ENCODE assay signal across 1 cellular context in the genomic region with DNA sequence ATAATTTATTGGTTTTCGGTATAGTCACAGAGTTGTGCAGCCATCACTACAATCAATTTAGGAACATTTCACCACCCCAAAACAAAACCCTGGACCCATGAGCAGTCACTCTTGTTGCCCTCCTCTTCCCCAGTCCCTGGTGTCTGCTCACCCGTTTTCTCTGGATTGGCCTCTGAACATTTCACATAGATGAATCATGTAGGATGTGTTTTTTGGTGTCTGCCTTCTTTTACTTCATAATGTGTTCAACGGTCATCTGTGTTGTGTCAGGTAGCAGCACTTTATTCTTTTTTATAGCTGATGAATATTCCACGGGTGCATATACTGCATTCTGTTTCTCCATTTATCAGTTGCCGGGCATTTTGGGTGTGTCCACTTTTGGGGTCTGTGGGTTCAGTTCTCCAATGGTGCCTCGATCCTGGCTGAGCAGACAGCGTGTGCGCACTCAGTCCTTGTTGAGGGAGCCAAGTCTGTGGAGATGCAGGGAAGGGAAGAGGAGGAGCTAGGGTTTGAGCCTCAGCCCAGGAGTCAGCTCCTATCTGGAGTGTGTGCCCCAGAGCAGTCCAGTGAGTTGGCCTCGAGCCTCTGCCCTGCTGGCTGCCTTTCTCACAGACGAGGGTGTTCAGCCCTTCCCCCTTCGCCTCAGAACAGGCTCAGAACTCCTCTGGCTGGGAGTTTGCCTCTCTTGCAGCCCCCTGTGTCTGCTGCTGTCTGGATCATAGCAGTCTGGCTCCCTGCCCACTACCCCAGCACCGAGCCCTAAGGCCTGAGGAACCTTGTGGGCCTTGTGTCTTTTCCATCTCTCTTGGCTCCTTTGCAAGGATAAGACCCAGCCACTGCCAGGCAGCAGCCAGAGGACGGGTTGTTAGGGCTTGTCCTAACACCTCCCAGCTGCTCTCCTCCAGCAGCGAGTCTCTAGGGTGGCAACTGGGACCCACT.
TF ChIP-seq lines count a peak whose summit lies in the region.

No MANE protein-coding gene starts in this region.

TF ChIP-seq in WTC11, 78 proteins besides CTCF, POLR2A, EP300 and RAD21 (continued from another document):
- TF ChIP-seq, protein P1, sequence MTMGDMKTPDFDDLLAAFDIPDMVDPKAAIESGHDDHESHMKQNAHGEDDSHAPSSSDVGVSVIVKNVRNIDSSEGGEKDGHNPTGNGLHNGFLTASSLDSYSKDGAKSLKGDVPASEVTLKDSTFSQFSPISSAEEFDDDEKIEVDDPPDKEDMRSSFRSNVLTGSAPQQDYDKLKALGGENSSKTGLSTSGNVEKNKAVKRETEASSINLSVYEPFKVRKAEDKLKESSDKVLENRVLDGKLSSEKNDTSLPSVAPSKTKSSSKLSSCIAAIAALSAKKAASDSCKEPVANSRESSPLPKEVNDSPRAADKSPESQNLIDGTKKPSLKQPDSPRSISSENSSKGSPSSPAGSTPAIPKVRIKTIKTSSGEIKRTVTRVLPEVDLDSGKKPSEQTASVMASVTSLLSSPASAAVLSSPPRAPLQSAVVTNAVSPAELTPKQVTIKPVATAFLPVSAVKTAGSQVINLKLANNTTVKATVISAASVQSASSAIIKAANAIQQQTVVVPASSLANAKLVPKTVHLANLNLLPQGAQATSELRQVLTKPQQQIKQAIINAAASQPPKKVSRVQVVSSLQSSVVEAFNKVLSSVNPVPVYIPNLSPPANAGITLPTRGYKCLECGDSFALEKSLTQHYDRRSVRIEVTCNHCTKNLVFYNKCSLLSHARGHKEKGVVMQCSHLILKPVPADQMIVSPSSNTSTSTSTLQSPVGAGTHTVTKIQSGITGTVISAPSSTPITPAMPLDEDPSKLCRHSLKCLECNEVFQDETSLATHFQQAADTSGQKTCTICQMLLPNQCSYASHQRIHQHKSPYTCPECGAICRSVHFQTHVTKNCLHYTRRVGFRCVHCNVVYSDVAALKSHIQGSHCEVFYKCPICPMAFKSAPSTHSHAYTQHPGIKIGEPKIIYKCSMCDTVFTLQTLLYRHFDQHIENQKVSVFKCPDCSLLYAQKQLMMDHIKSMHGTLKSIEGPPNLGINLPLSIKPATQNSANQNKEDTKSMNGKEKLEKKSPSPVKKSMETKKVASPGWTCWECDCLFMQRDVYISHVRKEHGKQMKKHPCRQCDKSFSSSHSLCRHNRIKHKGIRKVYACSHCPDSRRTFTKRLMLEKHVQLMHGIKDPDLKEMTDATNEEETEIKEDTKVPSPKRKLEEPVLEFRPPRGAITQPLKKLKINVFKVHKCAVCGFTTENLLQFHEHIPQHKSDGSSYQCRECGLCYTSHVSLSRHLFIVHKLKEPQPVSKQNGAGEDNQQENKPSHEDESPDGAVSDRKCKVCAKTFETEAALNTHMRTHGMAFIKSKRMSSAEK (CRISPR knock-in tag; IDR thresholded peaks at IDR 0.05; ENCODE audit: borderline replicate concordance): no peak
- no peak for TF ChIP-seq ZNF671 (CRISPR knock-in tag; IDR thresholded peaks at IDR 0.05)
- no peak for TF ChIP-seq NR1H2 (CRISPR knock-in tag; IDR thresholded peaks at IDR 0.05)
- TF ChIP-seq NR2C2 (CRISPR knock-in tag; IDR thresholded peaks at IDR 0.05): no peak
